Comparison of ENCODE assay signal across 15 cellular contexts in the genomic region with DNA sequence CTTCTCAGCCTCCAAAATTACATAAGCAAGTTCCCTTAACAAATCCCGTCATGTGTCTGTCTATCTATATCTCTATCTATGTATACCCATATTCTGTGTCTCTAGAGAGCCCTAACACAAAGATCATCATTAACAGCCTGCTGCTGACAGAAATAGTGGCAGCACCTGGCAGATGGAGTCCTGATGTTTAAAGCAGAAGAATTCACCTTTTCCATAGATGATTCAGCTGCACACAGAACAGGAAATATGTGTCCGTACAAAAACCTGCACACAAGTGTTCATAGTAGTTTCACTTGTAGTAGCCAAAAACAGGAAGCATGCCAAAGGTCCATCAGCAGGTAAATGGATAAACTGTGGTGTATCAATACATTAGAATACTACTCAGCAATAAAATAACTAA. TPM values are rescaled to one million over a fixed set of nuclear protein-coding genes. Genes with fewer than 3 reads are reported as not detected.
DNase-seq lines count a peak whose midpoint lies in the region; ATAC-seq, FAIRE-seq and TF ChIP-seq lines count a peak whose summit lies in the region.
"Had no signal": no experiment of that assay in that cellular context is flagged by ENCODE, and none has a peak within 500 bp of the region (broad histone marks: within the 10 kb centered on the region; RNA-seq: fewer than 3 reads in every experiment).

No MANE protein-coding gene starts in this region.

- DNase-seq in GM12892 (ENCODE audit: insufficient read length) (no peak), DMS 273 (lab: John Stamatoyannopoulos, UW; ENCODE audit: unreplicated experiment) (no peak), amniotic stem cell (lab: John Stamatoyannopoulos, UW) (no peak), dermis blood vessel endothelial cell (no peak)
- no peak for DNase-seq in stimulated activated naive CD4-positive, alpha-beta T cell (lab: John Stamatoyannopoulos, UW)
- DNase-seq: activated T-cell treated with anti-CD3 and anti-CD28 coated beads, Interleukin-2, amount 50 U/mL, for 24 hours; DMS 273 treated with DMSO at 0.1 percent for 48 hours; effector memory CD4-positive, alpha-beta T cell; MM.1S; naive thymus-derived CD8-positive, alpha-beta T cell; NCI-H345; tibial artery had no signal

- FAIRE-seq in GM12892 (lab: Jason Lieb, UNC), result peak; percentile 65

- peak; percentile 73 for ATAC-seq in GM19452 (IDR thresholded peaks at IDR 0.05; ENCODE audit: unreplicated experiment)
- ATAC-seq in HG02798 (IDR thresholded peaks at IDR 0.05; ENCODE audit: poor library complexity, unreplicated experiment), result peak; percentile 68
- peak; percentile 78 for ATAC-seq in HG03460 (IDR thresholded peaks at IDR 0.05; ENCODE audit: unreplicated experiment)
- ATAC-seq: naive thymus-derived CD8-positive, alpha-beta T cell had no signal

- TF ChIP-seq POLR2A in GM12892 (IDR thresholded peaks at IDR 0.05; ENCODE audit: low read depth, low read length), result no peak

RNA-seq across cellular contexts. Expression of a gene that starts 45.0 kb away (rescaled TPM):
- 10.2 TPM for polyA plus RNA-seq in GM12892 (2012; ENCODE audit: missing spikeins)
- total RNA-seq in dermis blood vessel endothelial cell, result 61.8 and 73.3 TPM in 2 replicates
